1 cellular context compared by ENCODE assay signal in the genomic region with DNA sequence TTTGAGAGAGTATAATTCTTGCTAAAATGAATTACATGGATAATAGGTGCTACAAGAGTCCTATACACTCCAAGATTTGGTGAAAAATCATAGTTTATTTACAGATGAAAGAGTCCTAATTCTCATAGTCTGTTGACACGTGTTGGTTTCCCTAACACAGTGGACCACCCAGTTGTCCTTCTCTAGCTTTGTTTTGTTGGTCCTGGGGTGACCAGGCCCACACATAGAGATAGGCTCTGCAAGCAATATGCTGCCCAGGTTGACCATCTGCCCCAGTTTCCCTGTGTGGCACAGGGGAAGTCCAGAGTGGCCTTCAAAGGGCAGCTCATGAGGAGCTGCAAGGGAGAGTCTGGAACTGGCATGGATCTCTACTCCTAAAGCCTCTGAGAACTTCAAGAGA.
TF ChIP-seq lines count a peak whose summit lies in the region.

No MANE protein-coding gene starts in this region.

TF ChIP-seq in GM12878, 131 proteins besides CTCF, POLR2A, EP300 and RAD21 (continued from another document):
- TF ChIP-seq, protein P1, sequence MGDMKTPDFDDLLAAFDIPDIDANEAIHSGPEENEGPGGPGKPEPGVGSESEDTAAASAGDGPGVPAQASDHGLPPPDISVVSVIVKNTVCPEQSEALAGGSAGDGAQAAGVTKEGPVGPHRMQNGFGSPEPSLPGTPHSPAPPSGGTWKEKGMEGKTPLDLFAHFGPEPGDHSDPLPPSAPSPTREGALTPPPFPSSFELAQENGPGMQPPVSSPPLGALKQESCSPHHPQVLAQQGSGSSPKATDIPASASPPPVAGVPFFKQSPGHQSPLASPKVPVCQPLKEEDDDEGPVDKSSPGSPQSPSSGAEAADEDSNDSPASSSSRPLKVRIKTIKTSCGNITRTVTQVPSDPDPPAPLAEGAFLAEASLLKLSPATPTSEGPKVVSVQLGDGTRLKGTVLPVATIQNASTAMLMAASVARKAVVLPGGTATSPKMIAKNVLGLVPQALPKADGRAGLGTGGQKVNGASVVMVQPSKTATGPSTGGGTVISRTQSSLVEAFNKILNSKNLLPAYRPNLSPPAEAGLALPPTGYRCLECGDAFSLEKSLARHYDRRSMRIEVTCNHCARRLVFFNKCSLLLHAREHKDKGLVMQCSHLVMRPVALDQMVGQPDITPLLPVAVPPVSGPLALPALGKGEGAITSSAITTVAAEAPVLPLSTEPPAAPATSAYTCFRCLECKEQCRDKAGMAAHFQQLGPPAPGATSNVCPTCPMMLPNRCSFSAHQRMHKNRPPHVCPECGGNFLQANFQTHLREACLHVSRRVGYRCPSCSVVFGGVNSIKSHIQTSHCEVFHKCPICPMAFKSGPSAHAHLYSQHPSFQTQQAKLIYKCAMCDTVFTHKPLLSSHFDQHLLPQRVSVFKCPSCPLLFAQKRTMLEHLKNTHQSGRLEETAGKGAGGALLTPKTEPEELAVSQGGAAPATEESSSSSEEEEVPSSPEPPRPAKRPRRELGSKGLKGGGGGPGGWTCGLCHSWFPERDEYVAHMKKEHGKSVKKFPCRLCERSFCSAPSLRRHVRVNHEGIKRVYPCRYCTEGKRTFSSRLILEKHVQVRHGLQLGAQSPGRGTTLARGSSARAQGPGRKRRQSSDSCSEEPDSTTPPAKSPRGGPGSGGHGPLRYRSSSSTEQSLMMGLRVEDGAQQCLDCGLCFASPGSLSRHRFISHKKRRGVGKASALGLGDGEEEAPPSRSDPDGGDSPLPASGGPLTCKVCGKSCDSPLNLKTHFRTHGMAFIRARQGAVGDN (IDR thresholded peaks at IDR 0.05) = no peak
- TF ChIP-seq SRF (IDR thresholded peaks at IDR 0.05; ENCODE audit: low read depth in 2 of 2, low read length in 2 of 2) (no peak), PAX8 (IDR thresholded peaks at IDR 0.05) (no peak), FOS (IDR thresholded peaks at IDR 0.05; ENCODE audit: borderline replicate concordance, extremely low read depth, insufficient read length) (no peak)
